In genomic region chr3:52841981-52842340, GRCh38 we compare ENCODE assay signal across 21 cellular contexts. TPM values are rescaled to one million over a fixed set of nuclear protein-coding genes. Genes with fewer than 3 reads are reported as not detected.
"Had no signal": no experiment of that assay in that cellular context is flagged by ENCODE, and none has a peak within 500 bp of the region (broad histone marks: within the 10 kb centered on the region; RNA-seq: fewer than 3 reads in every experiment).

No MANE protein-coding gene starts in this region.

- H3K9me3 ChIP-seq: prostate gland, sigmoid colon, stomach, testis, upper lobe of right lung had no signal

- H3K27me3 Mint-ChIP-seq: activated CD4-positive, alpha-beta memory T cell treated with anti-CD3 and anti-CD28 coated beads for 36 hours; activated CD4-positive, alpha-beta T cell treated with anti-CD3 and anti-CD28 coated beads for 36 hours; activated CD8-positive, alpha-beta memory T cell treated with anti-CD3 and anti-CD28 coated beads, Interleukin-2, amount 10 ng/mL, durations not matched to agents 7 days and 5 days; naive thymus-derived CD4-positive, alpha-beta T cell had no signal

- H3K4me3 ChIP-seq: lung, prostate gland, sigmoid colon, stomach, testis, upper lobe of right lung had no signal

- H3K27ac ChIP-seq: prostate gland, testis, upper lobe of right lung, WERI-Rb-1 had no signal

- ATAC-seq: activated CD4-positive, alpha-beta T cell treated with anti-CD3 and anti-CD28 coated beads for 36 hours; activated CD8-positive, alpha-beta memory T cell treated with anti-CD3 and anti-CD28 coated beads, Interleukin-2, amount 10 ng/mL, durations not matched to agents 7 days and 5 days; activated naive CD4-positive, alpha-beta T cell treated with anti-CD3 and anti-CD28 coated beads, Interleukin-2, amount 50 U/mL, for 72 hours; esophagus mucosa; naive thymus-derived CD4-positive, alpha-beta T cell had no signal

- H3K9me3 Mint-ChIP-seq: activated CD4-positive, alpha-beta memory T cell treated with anti-CD3 and anti-CD28 coated beads for 36 hours; activated naive CD4-positive, alpha-beta T cell treated with anti-CD3 and anti-CD28 coated beads, Interleukin-2, amount 50 U/mL, for 72 hours; naive thymus-derived CD4-positive, alpha-beta T cell; T-helper 1 cell treated with Interleukin-12 subunit alpha and Interleukin-12 subunit beta and Interleukin-4 antibody, amounts not matched to agents 30 μg/mL and 1 μg/mL, for 36 hours had no signal

- H3K4me1 ChIP-seq: prostate gland had no signal

- H3K36me3 ChIP-seq: prostate gland, WERI-Rb-1 had no signal

- H3K27me3 ChIP-seq: sigmoid colon, stomach, testis, upper lobe of right lung had no signal

- H3K4me3 Mint-ChIP-seq: activated CD4-positive, alpha-beta memory T cell treated with anti-CD3 and anti-CD28 coated beads for 36 hours; activated CD4-positive, alpha-beta T cell treated with anti-CD3 and anti-CD28 coated beads for 36 hours; activated CD8-positive, alpha-beta memory T cell treated with anti-CD3 and anti-CD28 coated beads, Interleukin-2, amount 10 ng/mL, durations not matched to agents 7 days and 5 days; naive thymus-derived CD4-positive, alpha-beta T cell; T-helper 1 cell treated with Interleukin-12 subunit alpha and Interleukin-12 subunit beta and Interleukin-4 antibody, amounts not matched to agents 30 μg/mL and 1 μg/mL, for 36 hours had no signal

- H3K27ac Mint-ChIP-seq: activated CD4-positive, alpha-beta memory T cell treated with anti-CD3 and anti-CD28 coated beads for 36 hours; activated CD4-positive, alpha-beta T cell treated with anti-CD3 and anti-CD28 coated beads for 36 hours; activated CD8-positive, alpha-beta memory T cell treated with anti-CD3 and anti-CD28 coated beads, Interleukin-2, amount 10 ng/mL, durations not matched to agents 7 days and 5 days; T-helper 1 cell treated with Interleukin-12 subunit alpha and Interleukin-12 subunit beta and Interleukin-4 antibody, amounts not matched to agents 30 μg/mL and 1 μg/mL, for 36 hours had no signal

- DNase-seq: activated CD4-positive, alpha-beta memory T cell treated with anti-CD3 and anti-CD28 coated beads for 36 hours; activated CD4-positive, alpha-beta T cell treated with anti-CD3 and anti-CD28 coated beads for 36 hours; activated CD8-positive, alpha-beta memory T cell treated with anti-CD3 and anti-CD28 coated beads, Interleukin-2, amount 10 ng/mL, durations not matched to agents 7 days and 5 days; activated effector memory CD4-positive, alpha-beta T cell treated with anti-CD3 and anti-CD28 coated beads, Interleukin-2, amount 50 U/mL, for 16 hours; activated T-cell treated with anti-CD3 and anti-CD28 coated beads, Interleukin-2, amount 50 U/mL, for 1 hour; caudate nucleus; kidney glomerular epithelial cell; naive thymus-derived CD4-positive, alpha-beta T cell; sigmoid colon; stimulated activated CD4-positive, alpha-beta T cell treated with anti-CD3 and anti-CD28 coated beads, Interleukin-12 subunit alpha, Interleukin-12 subunit beta, amount 100 ng/mL, for 4 hours; stimulated activated CD4-positive, alpha-beta T cell treated with anti-CD3 and anti-CD28 coated beads, Interleukin-2, amount 100 ng/mL, for 24 hours; stomach; testis; upper lobe of right lung; WERI-Rb-1 had no signal

RNA-seq across cellular contexts. Expression of gene MUSTN1, which starts 7.1 kb away (rescaled TPM):
- polyA plus RNA-seq: naive thymus-derived CD4-positive, alpha-beta T cell had no signal

RNA-seq across cellular contexts. Expression of gene ITIH3, which starts 47.4 kb away (rescaled TPM):
- total RNA-seq: activated CD4-positive, alpha-beta memory T cell treated with anti-CD3 and anti-CD28 coated beads for 36 hours; activated CD4-positive, alpha-beta T cell treated with anti-CD3 and anti-CD28 coated beads for 36 hours; activated CD8-positive, alpha-beta memory T cell treated with anti-CD3 and anti-CD28 coated beads, Interleukin-2, amount 10 ng/mL, durations not matched to agents 7 days and 5 days; activated naive CD4-positive, alpha-beta T cell treated with anti-CD3 and anti-CD28 coated beads, Interleukin-2, amount 50 U/mL, for 72 hours; mononuclear cell; naive thymus-derived CD4-positive, alpha-beta T cell had no signal
- polyA plus RNA-seq: naive thymus-derived CD4-positive, alpha-beta T cell had no signal
